19 cellular contexts compared by ENCODE assay signal in genomic region chr5:93430139-93430538, GRCh38.
A peak's percentile ranks its signal among the peaks of the same experiment; 100 is the strongest.
DNase-seq lines count a peak whose midpoint lies in the region; ATAC-seq and TF ChIP-seq lines count a peak whose summit lies in the region.
"Had no signal": no experiment of that assay in that cellular context is flagged by ENCODE, and none has a peak within 500 bp of the region (broad histone marks: within the 10 kb centered on the region; RNA-seq: fewer than 3 reads in every experiment).

No MANE protein-coding gene starts in this region.

- H3K9ac ChIP-seq in SK-N-MC (ENCODE audit: insufficient read length) (no peak overlapping the region), neural cell (ENCODE audit: low read length) (no peak overlapping the region)
- H3K9ac ChIP-seq: BLaER1 had no signal

- no peak overlapping the region for H2AFZ ChIP-seq in neural cell (ENCODE audit: low read depth, low read length)

- no peaks in the 10 kb centered on the region for H4K20me1 ChIP-seq in neural cell (ENCODE audit: insufficient read depth)
- H4K20me1 ChIP-seq: BLaER1 had no signal

- 78% methylated on average over 9 of the region's 9 CpGs for WGBS in esophagus muscularis mucosa

- H3K79me2 ChIP-seq in neural cell (replicated peaks; ENCODE audit: insufficient read depth, low read length): no peaks in the 10 kb centered on the region

- no peak for ATAC-seq in HG02571 (IDR thresholded peaks at IDR 0.05; ENCODE audit: unreplicated experiment)
- ATAC-seq: A549; CD8-positive, alpha-beta T cell had no signal

- H3K27me3 ChIP-seq in neural cell (ENCODE audit: insufficient read depth, low read depth, low read length): no peaks in the 10 kb centered on the region
- no peaks in the 10 kb centered on the region for H3K27me3 ChIP-seq in esophagus muscularis mucosa
- no peaks in the 10 kb centered on the region for H3K27me3 ChIP-seq in tibial artery
- H3K27me3 ChIP-seq: BLaER1 had no signal

- no peak overlapping the region for H3K27ac ChIP-seq in SK-N-MC
- no peak overlapping the region for H3K27ac ChIP-seq in neural cell (ENCODE audit: low read length)
- H3K27ac ChIP-seq in esophagus muscularis mucosa (replicated peaks in 1 of 4): no peak overlapping the region
- no peak overlapping the region for H3K27ac ChIP-seq in tibial artery
- H3K27ac ChIP-seq: A549, BLaER1, C4-2B had no signal

- H3K4me2 ChIP-seq in neural cell (ENCODE audit: low read length): no peak overlapping the region
- H3K4me2 ChIP-seq: A549, BLaER1 had no signal

- peak overlapping the region; percentile 19; the same call in 1 of the 2 replicates for H3K4me3 ChIP-seq in SK-N-MC
- no peak overlapping the region for H3K4me3 ChIP-seq in neural cell (ENCODE audit: low read length)
- H3K4me3 ChIP-seq in esophagus muscularis mucosa: no peak overlapping the region
- no peak overlapping the region for H3K4me3 ChIP-seq in tibial artery
- H3K4me3 ChIP-seq: A549, BLaER1 had no signal

- intact Hi-C loops in esophagus muscularis mucosa (cut with DNase I): no loop called here
- intact Hi-C loops in tibial artery (cut with DNase I; ENCODE audit: low total_unique reads): no loop called here

- no peaks in the 10 kb centered on the region for H3K9me2 ChIP-seq in neural cell (ENCODE audit: insufficient read depth, low read length)

- TF ChIP-seq CTCF in neural cell (IDR thresholded peaks at IDR 0.05; ENCODE audit: poor library complexity, severe bottlenecking): no peak
- no peak for TF ChIP-seq CTCF in esophagus muscularis mucosa (IDR thresholded peaks at IDR 0.05)
- no peak for TF ChIP-seq CTCF in tibial artery (IDR thresholded peaks at IDR 0.05)

- TF ChIP-seq EP300 in neural cell (conservative IDR thresholded peaks at IDR 0.05; ENCODE audit: poor library complexity, severe bottlenecking) (no peak), esophagus muscularis mucosa (IDR thresholded peaks at IDR 0.05) (no peak)

- no peak for TF ChIP-seq POLR2A in esophagus muscularis mucosa (IDR thresholded peaks at IDR 0.05; ENCODE audit: low read depth)

- H3F3A ChIP-seq in neural cell (ENCODE audit: insufficient read depth, low read length, poor library complexity, severe bottlenecking): no peaks in the 10 kb centered on the region

- H3K9me3 ChIP-seq in SK-N-MC (ENCODE audit: low read depth, low read length): no peaks in the 10 kb centered on the region
- H3K9me3 ChIP-seq in neural cell (ENCODE audit: low read length): no peaks in the 10 kb centered on the region
- no peaks in the 10 kb centered on the region for H3K9me3 ChIP-seq in esophagus muscularis mucosa
- no peaks in the 10 kb centered on the region for H3K9me3 ChIP-seq in tibial artery
- H3K9me3 ChIP-seq: A549, BLaER1, Caco-2 had no signal

- TF ChIP-seq RAD21 in neural cell (conservative IDR thresholded peaks at IDR 0.05): no peak

- H3K36me3 ChIP-seq in SK-N-MC (ENCODE audit: insufficient read depth, low read length): no peaks in the 10 kb centered on the region
- H3K36me3 ChIP-seq in neural cell (ENCODE audit: insufficient read depth, low read length): no peaks in the 10 kb centered on the region
- no peaks in the 10 kb centered on the region for H3K36me3 ChIP-seq in esophagus muscularis mucosa
- no peaks in the 10 kb centered on the region for H3K36me3 ChIP-seq in tibial artery
- H3K36me3 ChIP-seq: BLaER1 had no signal

- DNase-seq in Ammon's horn (ENCODE audit: low spot score) (peak; percentile 7), SK-N-MC (ENCODE audit: low read depth, low spot score) (no peak), left kidney (ENCODE audit: low read depth, low spot score) (peak; percentile 52), NCI-H2227 (lab: John Stamatoyannopoulos, UW; ENCODE audit: unreplicated experiment) (no peak), esophagus muscularis mucosa (ENCODE audit: extremely low spot score) (no peak), tibial artery (no peak)
- DNase-seq: 8988T; Caco-2; CD4-positive, CD25-positive, alpha-beta regulatory T cell; CD8-positive, alpha-beta T cell; DMS153; DND-41; H7; HCEC 1CT had no signal

- H3K4me1 ChIP-seq in esophagus muscularis mucosa (peaks cover 0 to 10% (median 3%) of the 10 kb centered on the region in 4 donors), tibial artery (no peaks in the 10 kb centered on the region)
- H3K4me1 ChIP-seq: BLaER1, Caco-2 had no signal

TF ChIP-seq in neural cell, 6 proteins besides CTCF, POLR2A, EP300 and RAD21:
- peak; percentile 38 for TF ChIP-seq POLR2AphosphoS5 (IDR thresholded peaks at IDR 0.05)
- TF ChIP-seq EZH2 (IDR thresholded peaks at IDR 0.05; ENCODE audit: borderline replicate concordance, insufficient read depth, low read length, poor library complexity, severe bottlenecking): no peak

Comparison
In these comparisons a context has a peak if more than half of its experiments do, and no peak if none do; other contexts are left out.
1. DNase-seq: peak in Ammon's horn (single experiment) and left kidney (single experiment); none in SK-N-MC (single experiment), NCI-H2227 (single experiment), esophagus muscularis mucosa (single experiment) and tibial artery (0 of 2).